Comparison of ENCODE assay signal across 13 cellular contexts in genomic region chr5:77390795-77391194, GRCh38.
DNase-seq lines count a peak whose midpoint lies in the region; ATAC-seq and TF ChIP-seq lines count a peak whose summit lies in the region.
"Had no signal": no experiment of that assay in that cellular context is flagged by ENCODE, and none has a peak within 500 bp of the region (broad histone marks: within the 10 kb centered on the region; RNA-seq: fewer than 3 reads in every experiment).

No MANE protein-coding gene starts in this region.

- no peak overlapping the region for H3K4me2 ChIP-seq in fibroblast of lung (ENCODE audit: extremely low read depth, insufficient read depth, low read length)

- H3K9me3 ChIP-seq in fibroblast of lung (ENCODE audit: control insufficient read depth, insufficient read depth, low read depth, low read length) (no peaks in the 10 kb centered on the region), sigmoid colon (no peaks in the 10 kb centered on the region)
- H3K9me3 ChIP-seq: esophagus squamous epithelium had no signal

- H3K4me3 ChIP-seq in fibroblast of lung (replicated peaks in 1 of 4; ENCODE audit: control extremely low read depth in 1 of 4, insufficient read depth in 1 of 4, low read depth in 3 of 4, low read length in 4 of 4) (no peak overlapping the region), sigmoid colon (no peak overlapping the region)
- H3K4me3 ChIP-seq: esophagus squamous epithelium had no signal

- ATAC-seq in HG03442 (IDR thresholded peaks at IDR 0.05; ENCODE audit: unreplicated experiment) = no peak
- no peak for ATAC-seq in GM19023 (IDR thresholded peaks at IDR 0.05; ENCODE audit: unreplicated experiment)
- ATAC-seq: HCT116 had no signal

- TF ChIP-seq EP300 in sigmoid colon (IDR thresholded peaks at IDR 0.05) = no peak

- no peak for TF ChIP-seq POLR2A in sigmoid colon (IDR thresholded peaks at IDR 0.05)

- no peaks in the 10 kb centered on the region for H3K4me1 ChIP-seq in fibroblast of lung (ENCODE audit: control insufficient read depth, extremely low read depth, insufficient read depth, low read length)
- H3K4me1 ChIP-seq in sigmoid colon = peaks cover 0 to 26% (median 22%) of the 10 kb centered on the region in 4 donors
- H3K4me1 ChIP-seq: esophagus squamous epithelium had no signal

- WGBS in sigmoid colon, 2 donors = 59 to 71% methylated on average over 2 of the region's 2 CpGs

- H3K9ac ChIP-seq in fibroblast of lung (ENCODE audit: insufficient read depth, low read length) = no peak overlapping the region

- H3K27me3 ChIP-seq in fibroblast of lung (ENCODE audit: control insufficient read depth, insufficient read depth, low read length) = no peaks in the 10 kb centered on the region
- H3K27me3 ChIP-seq in sigmoid colon = no peaks in the 10 kb centered on the region
- H3K27me3 ChIP-seq: esophagus squamous epithelium had no signal

- peak; percentile 83 for DNase-seq in EH (ENCODE audit: low read depth)
- peak; percentile 36 for DNase-seq in RPMI7951 (ENCODE audit: low read depth)
- peak; percentile 70 to 81 for DNase-seq in fibroblast of lung (ENCODE audit: low read depth in 2 of 2)
- DNase-seq in renal cortical epithelial cell (ENCODE audit: low read depth) = peak; percentile 88
- no peak for DNase-seq in activated CD4-positive, CD25-positive, alpha-beta regulatory T cell (lab: John Stamatoyannopoulos, UW)
- no peak for DNase-seq in sigmoid colon
- DNase-seq: esophagus squamous epithelium, GF-D8, NCI-H1048, SW 1271 had no signal

- H4K20me1 ChIP-seq in fibroblast of lung (ENCODE audit: control insufficient read depth, extremely low read depth, insufficient read depth, low read length) = no peaks in the 10 kb centered on the region

- intact Hi-C loops in sigmoid colon (cut with DNase I) = no loop called here

- TF ChIP-seq CTCF in fibroblast of lung (conservative IDR thresholded peaks at IDR 0.05 in 1 of 2, IDR thresholded peaks at IDR 0.05 in 1 of 2; ENCODE audit: low read depth in 1 of 2, low read length in 2 of 2) (no peak), sigmoid colon (IDR thresholded peaks at IDR 0.05) (no peak)

- H3K27ac ChIP-seq in fibroblast of lung (ENCODE audit: insufficient read depth, low read length) (no peak overlapping the region), sigmoid colon (peak overlapping the region in 2 of 4 donors; percentile 57 to 58)
- H3K27ac ChIP-seq: esophagus squamous epithelium had no signal

- H3K36me3 ChIP-seq in fibroblast of lung (ENCODE audit: control insufficient read depth, insufficient read depth, low read length) (no peaks in the 10 kb centered on the region), sigmoid colon (no peaks in the 10 kb centered on the region)
- H3K36me3 ChIP-seq: esophagus squamous epithelium had no signal

- no peaks in the 10 kb centered on the region for H3K79me2 ChIP-seq in fibroblast of lung (ENCODE audit: control insufficient read depth, insufficient read depth, low read length)

- H2AFZ ChIP-seq in fibroblast of lung (ENCODE audit: low read length) = no peak overlapping the region

Comparison
In these comparisons a context has a peak if more than half of its experiments do, and no peak if none do; other contexts are left out.
1. DNase-seq: peak in EH (single experiment), RPMI7951 (single experiment), fibroblast of lung (2 of 2) and renal cortical epithelial cell (single experiment); none in activated CD4-positive, CD25-positive, alpha-beta regulatory T cell (0 of 4) and sigmoid colon (single experiment).